Comparison of ENCODE assay signal across 12 cellular contexts in the genomic region with DNA sequence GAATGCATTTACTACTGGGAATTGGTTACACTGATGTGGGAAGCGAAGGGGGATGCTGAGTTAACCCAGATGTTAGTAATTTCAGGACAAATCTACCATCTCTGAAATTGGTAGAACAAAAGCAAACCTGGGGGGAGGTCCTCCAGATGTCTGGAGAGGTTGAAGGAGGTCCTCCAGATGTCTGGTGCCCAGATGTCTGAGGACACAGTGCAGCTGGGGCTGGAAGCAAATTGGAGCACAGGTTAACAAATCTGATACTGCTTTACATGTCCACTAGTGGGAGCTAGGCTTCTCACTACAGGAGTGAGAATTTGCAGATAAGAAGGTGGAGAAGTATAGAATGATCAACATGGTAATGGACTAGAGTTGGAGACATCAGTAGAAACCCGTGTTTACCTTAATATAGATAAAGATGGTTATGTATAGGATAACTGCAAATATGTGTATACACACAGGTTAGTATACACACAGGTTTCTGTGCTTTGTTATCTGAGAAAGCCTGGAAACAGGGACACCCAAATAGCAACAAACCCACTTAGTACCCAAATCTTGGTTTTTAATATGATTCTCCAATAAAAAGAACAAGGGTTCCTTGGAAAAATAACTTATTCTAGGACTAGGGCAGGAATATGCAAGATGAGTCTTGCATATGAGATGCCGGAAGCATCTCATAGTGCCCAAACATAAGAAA.
A peak's percentile ranks its signal among the peaks of the same experiment; 100 is the strongest.
DNase-seq lines count a peak whose midpoint lies in the region; ATAC-seq and TF ChIP-seq lines count a peak whose summit lies in the region.
"Had no signal": no experiment of that assay in that cellular context is flagged by ENCODE, and none has a peak within 500 bp of the region (broad histone marks: within the 10 kb centered on the region; RNA-seq: fewer than 3 reads in every experiment).

No MANE protein-coding gene starts in this region.

- no peaks in the 10 kb centered on the region for H3K9me3 Mint-ChIP-seq in osteocyte (ENCODE audit: unreplicated experiment)
- H3K9me3 Mint-ChIP-seq: activated naive CD8-positive, alpha-beta T cell treated with anti-CD3 and anti-CD28 coated beads, Interleukin-2, amount 10 ng/mL, durations not matched to agents 7 days and 5 days; CD4-positive, CD25-positive, alpha-beta regulatory T cell had no signal

- peak; percentile 52 for ATAC-seq in HG03159 (IDR thresholded peaks at IDR 0.05; ENCODE audit: unreplicated experiment)
- no peak for ATAC-seq in HG03521 (IDR thresholded peaks at IDR 0.05; ENCODE audit: unreplicated experiment)

- TF ChIP-seq CTCF in WI38 (IDR thresholded peaks at IDR 0.05; ENCODE audit: low read depth, low read length): peak; percentile 56
- peak; percentile 48 for TF ChIP-seq CTCF in osteocyte (IDR thresholded peaks at IDR 0.05)

- H3K27me3 Mint-ChIP-seq in osteocyte (ENCODE audit: unreplicated experiment): no peaks in the 10 kb centered on the region
- H3K27me3 Mint-ChIP-seq: activated naive CD8-positive, alpha-beta T cell treated with anti-CD3 and anti-CD28 coated beads, Interleukin-2, amount 10 ng/mL, durations not matched to agents 7 days and 5 days; CD4-positive, CD25-positive, alpha-beta regulatory T cell had no signal

- H3K36me3 Mint-ChIP-seq in osteocyte (ENCODE audit: unreplicated experiment): no peaks in the 10 kb centered on the region
- H3K36me3 Mint-ChIP-seq: activated naive CD8-positive, alpha-beta T cell treated with anti-CD3 and anti-CD28 coated beads, Interleukin-2, amount 10 ng/mL, durations not matched to agents 7 days and 5 days; CD4-positive, CD25-positive, alpha-beta regulatory T cell had no signal

- no peak overlapping the region for H3K27ac Mint-ChIP-seq in osteocyte (ENCODE audit: unreplicated experiment)
- H3K27ac Mint-ChIP-seq: activated naive CD8-positive, alpha-beta T cell treated with anti-CD3 and anti-CD28 coated beads, Interleukin-2, amount 10 ng/mL, durations not matched to agents 7 days and 5 days; CD4-positive, CD25-positive, alpha-beta regulatory T cell had no signal

- H3K4me3 ChIP-seq in WI38 (ENCODE audit: low read depth, low read length): no peak overlapping the region
- H3K4me3 ChIP-seq: tibial nerve had no signal

- DNase-seq in NCI-H2227 (lab: John Stamatoyannopoulos, UW; ENCODE audit: unreplicated experiment) (peak; percentile 10), NCI-H2227 treated with DMSO at 0.1 percent for 48 hours (lab: John Stamatoyannopoulos, UW) (no peak), osteocyte (ENCODE audit: extremely low spot score, unreplicated experiment) (no peak), medulla oblongata (ENCODE audit: extremely low spot score) (no peak), midbrain (lab: John Stamatoyannopoulos, UW) (no peak)
- DNase-seq: activated naive CD8-positive, alpha-beta T cell treated with anti-CD3 and anti-CD28 coated beads, Interleukin-2, amount 10 ng/mL, durations not matched to agents 7 days and 5 days; CD4-positive, CD25-positive, alpha-beta regulatory T cell; NCI-H1436 treated with DMSO at 0.1 percent for 48 hours had no signal

- peaks cover 23% of the 10 kb centered on the region for H3K4me1 Mint-ChIP-seq in osteocyte (ENCODE audit: unreplicated experiment)
- H3K4me1 Mint-ChIP-seq: activated naive CD8-positive, alpha-beta T cell treated with anti-CD3 and anti-CD28 coated beads, Interleukin-2, amount 10 ng/mL, durations not matched to agents 7 days and 5 days; CD4-positive, CD25-positive, alpha-beta regulatory T cell had no signal

- no peak overlapping the region for H3K4me3 Mint-ChIP-seq in osteocyte (ENCODE audit: unreplicated experiment)
- H3K4me3 Mint-ChIP-seq: activated naive CD8-positive, alpha-beta T cell treated with anti-CD3 and anti-CD28 coated beads, Interleukin-2, amount 10 ng/mL, durations not matched to agents 7 days and 5 days; CD4-positive, CD25-positive, alpha-beta regulatory T cell had no signal
